In genomic region chr1:23964790-23965740, GRCh38 we compare ENCODE assay signal across 10 cellular contexts. TPM values are rescaled to one million over a fixed set of nuclear protein-coding genes. Genes with fewer than 3 reads are reported as not detected.
DNase-seq lines count a peak whose midpoint lies in the region; ATAC-seq, FAIRE-seq and TF ChIP-seq lines count a peak whose summit lies in the region.
"Had no signal": no experiment of that assay in that cellular context is flagged by ENCODE, and none has a peak within 500 bp of the region (broad histone marks: within the 10 kb centered on the region; RNA-seq: fewer than 3 reads in every experiment).

No MANE protein-coding gene starts in this region.

- H4K20me1 ChIP-seq in neural progenitor cell (ENCODE audit: low read depth) = peaks cover 85% of the 10 kb centered on the region

- no peak overlapping the region for H3K9ac ChIP-seq in neural progenitor cell

- peaks cover 19% of the 10 kb centered on the region for H3K36me3 ChIP-seq in neural progenitor cell

- H3K4me1 Mint-ChIP-seq in neural progenitor cell = peaks cover 14% of the 10 kb centered on the region

- no peaks in the 10 kb centered on the region for H3K4me1 ChIP-seq in neural progenitor cell

- H3K27me3 Mint-ChIP-seq in neural progenitor cell (ENCODE audit: insufficient read depth, low read depth) = no peaks in the 10 kb centered on the region

- no peaks in the 10 kb centered on the region for H3K9me3 Mint-ChIP-seq in neural progenitor cell

- H3K27me3 ChIP-seq in neural progenitor cell = no peaks in the 10 kb centered on the region

- ATAC-seq in HG03469 (IDR thresholded peaks at IDR 0.05; ENCODE audit: unreplicated experiment) = no peak

- H3K9me3 ChIP-seq in neural progenitor cell (ENCODE audit: low read depth) = no peaks in the 10 kb centered on the region

- H3K27ac ChIP-seq in coronary artery (peak overlapping the region; percentile 6 to 68), neural progenitor cell (peak overlapping the region; percentile 56)

- DNase-seq in EH (ENCODE audit: low read depth) = peak; percentile 17
- DNase-seq in OCI-M1 (lab: John Stamatoyannopoulos, UW) = peak; percentile 88
- no peak for DNase-seq in coronary artery (ENCODE audit: low spot score)
- DNase-seq in neural progenitor cell (ENCODE audit: low spot score) = no peak
- DNase-seq in retina = no peak
- no peak for DNase-seq in NCI-H524 treated with DMSO at 0.1 percent for 48 hours (lab: John Stamatoyannopoulos, UW)
- no peak for DNase-seq in RCC 7860 (ENCODE audit: low spot score)
- DNase-seq: activated gamma-delta T cell treated with Interleukin-2 at 50 U/mL for 16 hours had no signal

- H3K4me2 ChIP-seq in neural progenitor cell = no peak overlapping the region

- peaks cover 25% of the 10 kb centered on the region for H3K36me3 Mint-ChIP-seq in neural progenitor cell

- peaks cover 83% of the 10 kb centered on the region for H3F3A ChIP-seq in neural progenitor cell (ENCODE audit: low read depth)

- H3K4me3 Mint-ChIP-seq in neural progenitor cell = no peak overlapping the region

- TF ChIP-seq CTCF in coronary artery (IDR thresholded peaks at IDR 0.05) (no peak), neural progenitor cell (IDR thresholded peaks at IDR 0.05) (no peak)

- H2AFZ ChIP-seq in neural progenitor cell (replicated peaks) = no peak overlapping the region

- H3K4me3 ChIP-seq in coronary artery = no peak overlapping the region
- H3K4me3 ChIP-seq in neural progenitor cell = no peak overlapping the region

- H3K27ac Mint-ChIP-seq in neural progenitor cell = no peak overlapping the region

- H3K79me2 ChIP-seq in neural progenitor cell (ENCODE audit: low read depth) = peaks cover 73% of the 10 kb centered on the region

- FAIRE-seq in RCC 7860 (lab: Jason Lieb, UNC) = no peak

RNA-seq across cellular contexts. Expression of gene PNRC2, which starts 5.4 kb away (rescaled TPM):
- 258 and 365 TPM in 2 replicates for total RNA-seq in neural progenitor cell (ENCODE audit: low replicate concordance)

RNA-seq across cellular contexts. Expression of gene SRSF10, which starts 15.1 kb away (rescaled TPM):
- total RNA-seq in neural progenitor cell (ENCODE audit: low replicate concordance) = 161 and 219 TPM in 2 replicates

RNA-seq across cellular contexts. Expression of gene CNR2, which starts 51.9 kb away (rescaled TPM):
- total RNA-seq in neural progenitor cell (ENCODE audit: low replicate concordance) = not detected in 2 replicates
- total RNA-seq: kidney epithelial cell had no signal

Comparison
In these comparisons a context has a peak if more than half of its experiments do, and no peak if none do; other contexts are left out.
1. DNase-seq: peak in EH (single experiment) and OCI-M1 (single experiment); none in coronary artery (single experiment), neural progenitor cell (single experiment), retina (single experiment), NCI-H524 treated with DMSO at 0.1 percent for 48 hours (single experiment) and RCC 7860 (single experiment).